1 cellular context compared by ENCODE assay signal in the genomic region with DNA sequence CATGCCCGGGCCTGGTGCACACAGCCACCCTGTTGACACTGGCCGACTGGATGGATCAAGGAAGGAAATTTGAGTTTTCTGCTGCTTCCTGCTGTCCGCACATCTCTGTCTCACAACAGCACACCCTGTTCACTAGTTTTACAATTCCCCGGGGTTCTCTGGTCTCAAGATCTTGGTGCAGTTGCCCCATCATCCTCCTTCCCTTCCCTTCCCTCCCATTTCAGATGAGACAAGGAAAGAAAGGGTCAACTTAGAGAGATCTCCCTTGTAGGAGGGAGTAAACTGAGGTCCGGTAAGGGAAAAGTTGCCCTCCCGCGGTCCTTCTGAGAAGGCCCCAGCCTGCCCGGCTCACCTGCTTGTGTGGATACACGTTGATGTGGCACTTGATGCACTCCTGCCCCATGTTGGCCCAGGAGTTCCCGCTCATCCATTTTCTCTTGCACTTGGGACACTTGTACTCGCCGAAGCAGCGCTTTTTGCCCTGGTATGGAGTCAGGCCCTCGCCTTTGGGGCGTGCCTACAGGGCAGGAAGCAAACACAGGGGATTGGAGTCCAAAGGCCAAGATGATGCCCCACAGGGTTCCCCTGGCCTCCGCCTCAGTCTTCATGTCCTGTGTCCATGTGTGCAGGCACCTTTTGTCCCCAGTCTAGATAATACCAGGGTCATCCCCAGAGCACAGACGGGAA.
TF ChIP-seq lines count a peak whose summit lies in the region.

No MANE protein-coding gene starts in this region.

TF ChIP-seq in liver, 16 proteins besides CTCF, POLR2A, EP300 and RAD21:
- TF ChIP-seq REST (IDR thresholded peaks at IDR 0.05) (no peak), HNF4A (conservative IDR thresholded peaks at IDR 0.05) (peak; percentile 33 to 85), EGR1 (IDR thresholded peaks at IDR 0.05; ENCODE audit: low read depth in 2 of 2) (no peak), HNF4G (IDR thresholded peaks at IDR 0.05) (peak; percentile 44), RXRA (IDR thresholded peaks at IDR 0.05) (peak in 1 of 2 donors; percentile 83), TAF1 (conservative IDR thresholded peaks at IDR 0.05) (no peak), NR2F2 (IDR thresholded peaks at IDR 0.05) (peak; percentile 94), FOXA1 (IDR thresholded peaks at IDR 0.05) (no peak), GABPA (IDR thresholded peaks at IDR 0.05 in 1 of 2, conservative IDR thresholded peaks at IDR 0.05 in 1 of 2) (no peak), YY1 (IDR thresholded peaks at IDR 0.05) (no peak), ATF3 (IDR thresholded peaks at IDR 0.05) (no peak), FOXA2 (IDR thresholded peaks at IDR 0.05) (no peak), SP1 (IDR thresholded peaks at IDR 0.05) (peak; percentile 78), JUND (IDR thresholded peaks at IDR 0.05) (no peak)
- TF ChIP-seq, protein P1, sequence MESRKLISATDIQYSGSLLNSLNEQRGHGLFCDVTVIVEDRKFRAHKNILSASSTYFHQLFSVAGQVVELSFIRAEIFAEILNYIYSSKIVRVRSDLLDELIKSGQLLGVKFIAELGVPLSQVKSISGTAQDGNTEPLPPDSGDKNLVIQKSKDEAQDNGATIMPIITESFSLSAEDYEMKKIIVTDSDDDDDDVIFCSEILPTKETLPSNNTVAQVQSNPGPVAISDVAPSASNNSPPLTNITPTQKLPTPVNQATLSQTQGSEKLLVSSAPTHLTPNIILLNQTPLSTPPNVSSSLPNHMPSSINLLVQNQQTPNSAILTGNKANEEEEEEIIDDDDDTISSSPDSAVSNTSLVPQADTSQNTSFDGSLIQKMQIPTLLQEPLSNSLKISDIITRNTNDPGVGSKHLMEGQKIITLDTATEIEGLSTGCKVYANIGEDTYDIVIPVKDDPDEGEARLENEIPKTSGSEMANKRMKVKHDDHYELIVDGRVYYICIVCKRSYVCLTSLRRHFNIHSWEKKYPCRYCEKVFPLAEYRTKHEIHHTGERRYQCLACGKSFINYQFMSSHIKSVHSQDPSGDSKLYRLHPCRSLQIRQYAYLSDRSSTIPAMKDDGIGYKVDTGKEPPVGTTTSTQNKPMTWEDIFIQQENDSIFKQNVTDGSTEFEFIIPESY (IDR thresholded peaks at IDR 0.05): no peak
- TF ChIP-seq, protein P2, sequence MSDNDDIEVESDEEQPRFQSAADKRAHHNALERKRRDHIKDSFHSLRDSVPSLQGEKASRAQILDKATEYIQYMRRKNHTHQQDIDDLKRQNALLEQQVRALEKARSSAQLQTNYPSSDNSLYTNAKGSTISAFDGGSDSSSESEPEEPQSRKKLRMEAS (IDR thresholded peaks at IDR 0.05): no peak
